In genomic region chr2:223725986-223726970, GRCh38 we compare ENCODE assay signal across 9 cellular contexts.
A peak's percentile ranks its signal among the peaks of the same experiment; 100 is the strongest.
DNase-seq lines count a peak whose midpoint lies in the region; ATAC-seq, FAIRE-seq and TF ChIP-seq lines count a peak whose summit lies in the region.
"Had no signal": no experiment of that assay in that cellular context is flagged by ENCODE, and none has a peak within 500 bp of the region (broad histone marks: within the 10 kb centered on the region; RNA-seq: fewer than 3 reads in every experiment).

No MANE protein-coding gene starts in this region.

- no peaks in the 10 kb centered on the region for H3K9me3 Mint-ChIP-seq in nephron

- ATAC-seq in left ventricle myocardium superior, result no peak

- H3K27me3 ChIP-seq in left ventricle myocardium inferior (ENCODE audit: low read depth) (no peaks in the 10 kb centered on the region), vagina (no peaks in the 10 kb centered on the region)
- H3K27me3 ChIP-seq: Peyer's patch had no signal

- H3K4me1 Mint-ChIP-seq in nephron, result peaks cover 55% of the 10 kb centered on the region

- intact Hi-C loops in left ventricle myocardium inferior (cut with micrococcal nuclease), result no loop called here
- intact Hi-C loops in left ventricle myocardium superior (cut with micrococcal nuclease), result no loop called here
- intact Hi-C loops in vagina (cut with DNase I), result no loop called here

- TF ChIP-seq CTCF in left ventricle myocardium inferior (IDR thresholded peaks at IDR 0.05; ENCODE audit: borderline replicate concordance) (no peak), coronary artery (IDR thresholded peaks at IDR 0.05) (no peak), nephron (IDR thresholded peaks at IDR 0.05; ENCODE audit: unreplicated experiment in 3 of 3) (no peak), vagina (IDR thresholded peaks at IDR 0.05) (no peak)

- no peak overlapping the region for H3K4me3 Mint-ChIP-seq in nephron

- H3K4me1 ChIP-seq in left ventricle myocardium inferior (peaks cover 26% of the 10 kb centered on the region), vagina (peaks cover 15% of the 10 kb centered on the region)
- H3K4me1 ChIP-seq: Peyer's patch had no signal

- DNase-seq in left ventricle myocardium inferior, result no peak
- no peak for DNase-seq in left ventricle myocardium superior
- no peak for DNase-seq in coronary artery (ENCODE audit: low spot score)
- DNase-seq in vagina (ENCODE audit: extremely low spot score in 2 of 2), result no peak
- DNase-seq in KG1 (lab: John Stamatoyannopoulos, UW), result no peak
- no peak for DNase-seq in SIG-M5 treated with dmso at 0.1 percent for 504 hours (lab: John Stamatoyannopoulos, UW; ENCODE audit: unreplicated experiment)
- no peak for DNase-seq in frontal cortex (ENCODE audit: low spot score in 2 of 2)

- H3K4me3 ChIP-seq in left ventricle myocardium inferior (no peak overlapping the region), coronary artery (no peak overlapping the region), vagina (no peak overlapping the region)
- H3K4me3 ChIP-seq: Peyer's patch had no signal

- H3K27me3 Mint-ChIP-seq in nephron (ENCODE audit: low read depth), result no peaks in the 10 kb centered on the region

- H3K36me3 ChIP-seq in left ventricle myocardium inferior, result no peaks in the 10 kb centered on the region
- H3K36me3 ChIP-seq in vagina, result no peaks in the 10 kb centered on the region
- H3K36me3 ChIP-seq: Peyer's patch had no signal

- H3K27ac ChIP-seq in left ventricle myocardium inferior (replicated peaks) (peak overlapping the region; percentile 72), coronary artery (peak overlapping the region; percentile 73 to 82), vagina (peak overlapping the region; percentile 75)

- no peaks in the 10 kb centered on the region for H3K9me3 ChIP-seq in left ventricle myocardium inferior (replicated peaks)
- no peaks in the 10 kb centered on the region for H3K9me3 ChIP-seq in vagina
- H3K9me3 ChIP-seq: Peyer's patch had no signal

- FAIRE-seq in frontal cortex (lab: Jason Lieb, UNC), result no peak

- no peak for TF ChIP-seq POLR2A in vagina (IDR thresholded peaks at IDR 0.05)

- no peaks in the 10 kb centered on the region for H3K36me3 Mint-ChIP-seq in nephron (ENCODE audit: low read depth)

- peak overlapping the region; percentile 90 to 94 (median 92) for H3K27ac Mint-ChIP-seq in nephron
